1 cellular context compared by ENCODE assay signal in the genomic region with DNA sequence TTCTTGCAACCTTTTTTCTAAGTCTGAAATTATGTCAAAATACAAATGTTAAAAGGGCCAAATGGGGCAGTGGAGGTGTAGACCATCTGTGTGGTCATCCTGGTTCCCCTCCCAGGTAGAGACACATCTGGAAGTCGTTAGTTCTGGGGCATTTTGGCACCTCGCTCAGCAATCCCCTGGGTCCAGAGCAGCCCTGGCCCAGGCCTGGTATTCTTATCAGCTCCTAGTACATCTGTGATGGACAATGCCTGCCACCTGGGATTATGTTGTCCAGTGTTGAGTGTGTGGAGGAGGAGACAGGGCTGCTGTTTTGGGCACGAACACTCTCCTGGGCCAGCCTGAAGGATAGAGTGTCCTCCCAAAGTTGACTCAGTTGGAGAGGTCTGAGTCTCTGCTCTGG.
TF ChIP-seq lines count a peak whose summit lies in the region.

No MANE protein-coding gene starts in this region.

TF ChIP-seq in H1, 55 proteins besides CTCF, POLR2A, EP300 and RAD21 (continued from another document):
- TF ChIP-seq, protein P1, sequence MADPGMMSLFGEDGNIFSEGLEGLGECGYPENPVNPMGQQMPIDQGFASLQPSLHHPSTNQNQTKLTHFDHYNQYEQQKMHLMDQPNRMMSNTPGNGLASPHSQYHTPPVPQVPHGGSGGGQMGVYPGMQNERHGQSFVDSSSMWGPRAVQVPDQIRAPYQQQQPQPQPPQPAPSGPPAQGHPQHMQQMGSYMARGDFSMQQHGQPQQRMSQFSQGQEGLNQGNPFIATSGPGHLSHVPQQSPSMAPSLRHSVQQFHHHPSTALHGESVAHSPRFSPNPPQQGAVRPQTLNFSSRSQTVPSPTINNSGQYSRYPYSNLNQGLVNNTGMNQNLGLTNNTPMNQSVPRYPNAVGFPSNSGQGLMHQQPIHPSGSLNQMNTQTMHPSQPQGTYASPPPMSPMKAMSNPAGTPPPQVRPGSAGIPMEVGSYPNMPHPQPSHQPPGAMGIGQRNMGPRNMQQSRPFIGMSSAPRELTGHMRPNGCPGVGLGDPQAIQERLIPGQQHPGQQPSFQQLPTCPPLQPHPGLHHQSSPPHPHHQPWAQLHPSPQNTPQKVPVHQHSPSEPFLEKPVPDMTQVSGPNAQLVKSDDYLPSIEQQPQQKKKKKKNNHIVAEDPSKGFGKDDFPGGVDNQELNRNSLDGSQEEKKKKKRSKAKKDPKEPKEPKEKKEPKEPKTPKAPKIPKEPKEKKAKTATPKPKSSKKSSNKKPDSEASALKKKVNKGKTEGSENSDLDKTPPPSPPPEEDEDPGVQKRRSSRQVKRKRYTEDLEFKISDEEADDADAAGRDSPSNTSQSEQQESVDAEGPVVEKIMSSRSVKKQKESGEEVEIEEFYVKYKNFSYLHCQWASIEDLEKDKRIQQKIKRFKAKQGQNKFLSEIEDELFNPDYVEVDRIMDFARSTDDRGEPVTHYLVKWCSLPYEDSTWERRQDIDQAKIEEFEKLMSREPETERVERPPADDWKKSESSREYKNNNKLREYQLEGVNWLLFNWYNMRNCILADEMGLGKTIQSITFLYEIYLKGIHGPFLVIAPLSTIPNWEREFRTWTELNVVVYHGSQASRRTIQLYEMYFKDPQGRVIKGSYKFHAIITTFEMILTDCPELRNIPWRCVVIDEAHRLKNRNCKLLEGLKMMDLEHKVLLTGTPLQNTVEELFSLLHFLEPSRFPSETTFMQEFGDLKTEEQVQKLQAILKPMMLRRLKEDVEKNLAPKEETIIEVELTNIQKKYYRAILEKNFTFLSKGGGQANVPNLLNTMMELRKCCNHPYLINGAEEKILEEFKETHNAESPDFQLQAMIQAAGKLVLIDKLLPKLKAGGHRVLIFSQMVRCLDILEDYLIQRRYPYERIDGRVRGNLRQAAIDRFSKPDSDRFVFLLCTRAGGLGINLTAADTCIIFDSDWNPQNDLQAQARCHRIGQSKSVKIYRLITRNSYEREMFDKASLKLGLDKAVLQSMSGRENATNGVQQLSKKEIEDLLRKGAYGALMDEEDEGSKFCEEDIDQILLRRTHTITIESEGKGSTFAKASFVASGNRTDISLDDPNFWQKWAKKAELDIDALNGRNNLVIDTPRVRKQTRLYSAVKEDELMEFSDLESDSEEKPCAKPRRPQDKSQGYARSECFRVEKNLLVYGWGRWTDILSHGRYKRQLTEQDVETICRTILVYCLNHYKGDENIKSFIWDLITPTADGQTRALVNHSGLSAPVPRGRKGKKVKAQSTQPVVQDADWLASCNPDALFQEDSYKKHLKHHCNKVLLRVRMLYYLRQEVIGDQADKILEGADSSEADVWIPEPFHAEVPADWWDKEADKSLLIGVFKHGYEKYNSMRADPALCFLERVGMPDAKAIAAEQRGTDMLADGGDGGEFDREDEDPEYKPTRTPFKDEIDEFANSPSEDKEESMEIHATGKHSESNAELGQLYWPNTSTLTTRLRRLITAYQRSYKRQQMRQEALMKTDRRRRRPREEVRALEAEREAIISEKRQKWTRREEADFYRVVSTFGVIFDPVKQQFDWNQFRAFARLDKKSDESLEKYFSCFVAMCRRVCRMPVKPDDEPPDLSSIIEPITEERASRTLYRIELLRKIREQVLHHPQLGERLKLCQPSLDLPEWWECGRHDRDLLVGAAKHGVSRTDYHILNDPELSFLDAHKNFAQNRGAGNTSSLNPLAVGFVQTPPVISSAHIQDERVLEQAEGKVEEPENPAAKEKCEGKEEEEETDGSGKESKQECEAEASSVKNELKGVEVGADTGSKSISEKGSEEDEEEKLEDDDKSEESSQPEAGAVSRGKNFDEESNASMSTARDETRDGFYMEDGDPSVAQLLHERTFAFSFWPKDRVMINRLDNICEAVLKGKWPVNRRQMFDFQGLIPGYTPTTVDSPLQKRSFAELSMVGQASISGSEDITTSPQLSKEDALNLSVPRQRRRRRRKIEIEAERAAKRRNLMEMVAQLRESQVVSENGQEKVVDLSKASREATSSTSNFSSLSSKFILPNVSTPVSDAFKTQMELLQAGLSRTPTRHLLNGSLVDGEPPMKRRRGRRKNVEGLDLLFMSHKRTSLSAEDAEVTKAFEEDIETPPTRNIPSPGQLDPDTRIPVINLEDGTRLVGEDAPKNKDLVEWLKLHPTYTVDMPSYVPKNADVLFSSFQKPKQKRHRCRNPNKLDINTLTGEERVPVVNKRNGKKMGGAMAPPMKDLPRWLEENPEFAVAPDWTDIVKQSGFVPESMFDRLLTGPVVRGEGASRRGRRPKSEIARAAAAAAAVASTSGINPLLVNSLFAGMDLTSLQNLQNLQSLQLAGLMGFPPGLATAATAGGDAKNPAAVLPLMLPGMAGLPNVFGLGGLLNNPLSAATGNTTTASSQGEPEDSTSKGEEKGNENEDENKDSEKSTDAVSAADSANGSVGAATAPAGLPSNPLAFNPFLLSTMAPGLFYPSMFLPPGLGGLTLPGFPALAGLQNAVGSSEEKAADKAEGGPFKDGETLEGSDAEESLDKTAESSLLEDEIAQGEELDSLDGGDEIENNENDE (IDR thresholded peaks at IDR 0.05; ENCODE audit: insufficient replicate concordance, low read length), result no peak
- TF ChIP-seq CTBP2 (IDR thresholded peaks at IDR 0.05; ENCODE audit: borderline replicate concordance, insufficient read depth, insufficient read length, low read length) (no peak), YY1 (IDR thresholded peaks at IDR 0.05; ENCODE audit: low read depth, low read length) (no peak), TAF1 (IDR thresholded peaks at IDR 0.05; ENCODE audit: low read depth, low read length) (no peak), ASH2L (IDR thresholded peaks at IDR 0.05; ENCODE audit: low read length) (no peak)
- TF ChIP-seq, protein P2, sequence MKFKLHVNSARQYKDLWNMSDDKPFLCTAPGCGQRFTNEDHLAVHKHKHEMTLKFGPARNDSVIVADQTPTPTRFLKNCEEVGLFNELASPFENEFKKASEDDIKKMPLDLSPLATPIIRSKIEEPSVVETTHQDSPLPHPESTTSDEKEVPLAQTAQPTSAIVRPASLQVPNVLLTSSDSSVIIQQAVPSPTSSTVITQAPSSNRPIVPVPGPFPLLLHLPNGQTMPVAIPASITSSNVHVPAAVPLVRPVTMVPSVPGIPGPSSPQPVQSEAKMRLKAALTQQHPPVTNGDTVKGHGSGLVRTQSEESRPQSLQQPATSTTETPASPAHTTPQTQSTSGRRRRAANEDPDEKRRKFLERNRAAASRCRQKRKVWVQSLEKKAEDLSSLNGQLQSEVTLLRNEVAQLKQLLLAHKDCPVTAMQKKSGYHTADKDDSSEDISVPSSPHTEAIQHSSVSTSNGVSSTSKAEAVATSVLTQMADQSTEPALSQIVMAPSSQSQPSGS (IDR thresholded peaks at IDR 0.05; ENCODE audit: low read length), result no peak
TF ChIP-seq in H1: peak in this region for 0.
